ENCODE assay signal across 11 cellular contexts in the genomic region with DNA sequence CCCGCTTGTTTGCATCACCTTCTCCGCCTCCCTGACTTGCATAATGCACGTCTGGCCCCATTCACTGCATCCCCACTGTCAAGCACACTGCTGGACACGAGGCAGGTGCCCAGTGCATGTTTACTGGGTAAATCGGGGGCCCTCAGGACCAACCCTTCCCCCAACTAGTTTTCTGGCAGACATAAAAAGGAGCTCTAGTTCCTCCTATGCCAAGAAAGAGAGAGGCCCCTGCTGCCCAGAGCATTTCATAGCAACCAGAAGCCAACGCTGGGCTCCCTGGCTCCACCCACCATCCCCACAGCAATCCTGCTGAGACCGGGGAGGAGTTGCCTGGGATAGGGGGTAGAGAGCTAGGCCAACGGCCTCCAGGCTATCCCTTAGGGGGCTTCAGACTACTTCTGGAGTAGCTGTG. TPM values are rescaled to one million over a fixed set of nuclear protein-coding genes. Genes with fewer than 3 reads are reported as not detected.
DNase-seq lines count a peak whose midpoint lies in the region; ATAC-seq and TF ChIP-seq lines count a peak whose summit lies in the region.
"Had no signal": no experiment of that assay in that cellular context is flagged by ENCODE, and none has a peak within 500 bp of the region (broad histone marks: within the 10 kb centered on the region; RNA-seq: fewer than 3 reads in every experiment).

No MANE protein-coding gene starts in this region.

- H3K4me1 ChIP-seq in Panc1 (ENCODE audit: control insufficient read depth, insufficient read depth, low read length) = peaks cover 2% of the 10 kb centered on the region; the same call in 1 of the 2 replicates

- DNase-seq in AG08396 (ENCODE audit: low spot score) (peak; percentile 37), Panc1 (ENCODE audit: low read depth, low spot score) (no peak), glutamatergic neuron (peak; percentile 52), neural crest cell (ENCODE audit: low read depth, low spot score) (peak; percentile 34)
- no peak for DNase-seq in activated CD4-positive, alpha-beta T cell treated with anti-CD3 and anti-CD28 coated beads for 1 hour
- no peak for DNase-seq in activated naive CD4-positive, alpha-beta T cell treated with anti-CD3 and anti-CD28 coated beads, Interleukin-2, amount 50 U/mL, for 16 hours
- DNase-seq in activated CD4-positive, alpha-beta T cell treated with anti-CD3 and anti-CD28 coated beads, Interleukin-2, amount 50 U/mL, for 4 hours = no peak
- DNase-seq: activated CD8-positive, alpha-beta memory T cell treated with anti-CD3 and anti-CD28 coated beads, Interleukin-2, amount 50 U/mL, for 48 hours; foreskin melanocyte had no signal

- H3K27me3 Mint-ChIP-seq in glutamatergic neuron (ENCODE audit: unreplicated experiment) (no peaks in the 10 kb centered on the region), neural crest cell (ENCODE audit: low read depth) (no peaks in the 10 kb centered on the region)
- H3K27me3 Mint-ChIP-seq: central memory CD8-positive, alpha-beta T cell had no signal

- no peak for TF ChIP-seq CTCF in Panc1 (IDR thresholded peaks at IDR 0.05)
- TF ChIP-seq CTCF in glutamatergic neuron (IDR thresholded peaks at IDR 0.05; ENCODE audit: partially characterized antibody, unreplicated experiment) = no peak
- no peak for TF ChIP-seq CTCF in neural crest cell (conservative IDR thresholded peaks at IDR 0.05)

- H3K36me3 ChIP-seq in Panc1 (ENCODE audit: control insufficient read depth, insufficient read depth, low read length) = peaks cover 5% of the 10 kb centered on the region; the same call in 1 of the 2 replicates

- ATAC-seq in Panc1 = peak; percentile 68
- ATAC-seq in HG03457 (IDR thresholded peaks at IDR 0.05; ENCODE audit: unreplicated experiment) = no peak

- H3K27ac Mint-ChIP-seq in glutamatergic neuron (ENCODE audit: unreplicated experiment) = no peak overlapping the region
- no peak overlapping the region for H3K27ac Mint-ChIP-seq in neural crest cell (ENCODE audit: unreplicated experiment)

- H3K4me3 ChIP-seq in Panc1 (ENCODE audit: low read depth in 2 of 2, low read length in 2 of 2) = no peak overlapping the region

- CTCF ChIA-PET in Panc1 (lab: Charles Lee) = interaction anchor here (0.6 kb wide), 1 partner anchor 16 kb away, joined by 4 read pairs; no protein-coding TSS in a partner anchor

- intact Hi-C loops in Panc1 (cut with micrococcal nuclease; ENCODE audit: unreplicated experiment) = no loop called here

- BruUV-seq in Panc1 (replicated peaks; lab: Mats Ljungman, UMichigan) = no TSS peak

- H3K4me1 Mint-ChIP-seq in glutamatergic neuron (ENCODE audit: low read depth, unreplicated experiment) = peaks cover 5% of the 10 kb centered on the region
- peaks cover 7% of the 10 kb centered on the region for H3K4me1 Mint-ChIP-seq in neural crest cell
- H3K4me1 Mint-ChIP-seq: central memory CD8-positive, alpha-beta T cell had no signal

- no peaks in the 10 kb centered on the region for H3K9me3 ChIP-seq in Panc1 (ENCODE audit: control insufficient read depth, insufficient read depth, low read depth, low read length)

- no peaks in the 10 kb centered on the region for H3K27me3 ChIP-seq in Panc1 (ENCODE audit: control insufficient read depth, insufficient read depth, low read length)

- H3K4me3 Mint-ChIP-seq in glutamatergic neuron (ENCODE audit: unreplicated experiment) (no peak overlapping the region), neural crest cell (no peak overlapping the region)
- H3K4me3 Mint-ChIP-seq: central memory CD8-positive, alpha-beta T cell had no signal

- H3K36me3 Mint-ChIP-seq in glutamatergic neuron (ENCODE audit: unreplicated experiment) = no peaks in the 10 kb centered on the region
- H3K36me3 Mint-ChIP-seq in neural crest cell (ENCODE audit: low read depth) = no peaks in the 10 kb centered on the region

- in situ Hi-C loops in Panc1 (cut with HindIII; ENCODE audit: low pct_unique_long_range_greater_than_20kb, low sequenced_read_pairs) = no loop called here

- peaks cover 2% of the 10 kb centered on the region for H3K9me3 Mint-ChIP-seq in glutamatergic neuron (ENCODE audit: unreplicated experiment)
- no peaks in the 10 kb centered on the region for H3K9me3 Mint-ChIP-seq in neural crest cell
- H3K9me3 Mint-ChIP-seq: central memory CD8-positive, alpha-beta T cell had no signal

- no peak overlapping the region for H3K27ac ChIP-seq in Panc1 (ENCODE audit: low read length)

- POLR2A ChIA-PET in Panc1 (lab: Charles Lee) = interaction anchor here (0.6 to 0.7 kb wide), 3 partner anchors 8 to 90 kb away, joined by 4 to 11 read pairs (median 8); no protein-coding TSS in a partner anchor

RNA-seq across cellular contexts. Expression of gene ANKRD27, which starts 23.2 kb away (rescaled TPM):
- total RNA-seq in Panc1 (2021; ENCODE audit: unreplicated experiment) = 64.2 TPM
- 31.6 TPM for polyA plus RNA-seq in Panc1 (2012; ENCODE audit: insufficient read length)
- total RNA-seq in glutamatergic neuron (ENCODE audit: unreplicated experiment) = 15.3 TPM
- total RNA-seq in neural crest cell = 24.5 and 25.1 TPM in 2 replicates

RNA-seq across cellular contexts. Expression of gene RGS9BP, which starts 23.9 kb away (rescaled TPM):
- total RNA-seq in Panc1 (2021; ENCODE audit: unreplicated experiment) = 1.3 TPM
- polyA plus RNA-seq in Panc1 (2012; ENCODE audit: insufficient read length) = 0.63 TPM
- not detected for total RNA-seq in glutamatergic neuron (ENCODE audit: unreplicated experiment)
- not detected in 2 replicates for total RNA-seq in neural crest cell

RNA-seq across cellular contexts. Expression of gene NUDT19, which starts 39.9 kb away (rescaled TPM):
- 41.4 TPM for total RNA-seq in Panc1 (2021; ENCODE audit: unreplicated experiment)
- 16.0 TPM for polyA plus RNA-seq in Panc1 (2012; ENCODE audit: insufficient read length)
- total RNA-seq in glutamatergic neuron (ENCODE audit: unreplicated experiment) = 3.2 TPM
- total RNA-seq in neural crest cell = 11.1 and 12.5 TPM in 2 replicates

Comparison
In these comparisons a context has a peak if more than half of its experiments do, and no peak if none do; other contexts are left out.
1. DNase-seq: peak in AG08396 (single experiment), glutamatergic neuron (single experiment) and neural crest cell (single experiment); none in Panc1 (single experiment), activated CD4-positive, alpha-beta T cell treated with anti-CD3 and anti-CD28 coated beads for 1 hour (single experiment), activated naive CD4-positive, alpha-beta T cell treated with anti-CD3 and anti-CD28 coated beads, Interleukin-2, amount 50 U/mL, for 16 hours (single experiment) and activated CD4-positive, alpha-beta T cell treated with anti-CD3 and anti-CD28 coated beads, Interleukin-2, amount 50 U/mL, for 4 hours (0 of 2).